Comparison of ENCODE assay signal across 8 cellular contexts in genomic region chr12:92551853-92552397, GRCh38.
DNase-seq lines count a peak whose midpoint lies in the region; ATAC-seq, FAIRE-seq and TF ChIP-seq lines count a peak whose summit lies in the region.

No MANE protein-coding gene starts in this region.

- TF ChIP-seq EP300 in K562 (IDR thresholded peaks at IDR 0.05; ENCODE audit: low read length): 0 out of 2 replicates have a peak, but pooled peaks have one; percentile 15

- H2AFZ ChIP-seq in K562 (ENCODE audit: low read depth, low read length) (no peak overlapping the region), Karpas-422 (ENCODE audit: low read length) (no peak overlapping the region)

- TF ChIP-seq POLR2A in K562 (conservative IDR thresholded peaks at IDR 0.05): no peak

- no peak overlapping the region for H3K9ac ChIP-seq in K562 (ENCODE audit: insufficient read depth in 1 of 2, low read depth in 2 of 2, low read length in 2 of 2)
- H3K9ac ChIP-seq in Karpas-422 (ENCODE audit: low read length): no peak overlapping the region

- H3K4me2 ChIP-seq in K562 (ENCODE audit: insufficient read depth, low read length) (no peak overlapping the region), Karpas-422 (ENCODE audit: low read depth, low read length, poor library complexity, severe bottlenecking) (no peak overlapping the region)

- H3K36me3 ChIP-seq in K562 (ENCODE audit: control insufficient read depth, insufficient read depth, low read length) (no peaks in the 10 kb centered on the region), Karpas-422 (ENCODE audit: insufficient read depth, low read length) (no peaks in the 10 kb centered on the region)

- peaks cover 3 to 18% of the 10 kb centered on the region in 2 experiments; a peak in 4 of 5 replicates for H3K4me1 ChIP-seq in K562 (replicated peaks in 1 of 2; ENCODE audit: control insufficient read depth in 2 of 2, insufficient read depth in 2 of 2, low read length in 2 of 2)
- no peaks in the 10 kb centered on the region for H3K4me1 ChIP-seq in Karpas-422 (ENCODE audit: low read length)

- no peak for TF ChIP-seq CTCF in K562 (IDR thresholded peaks at IDR 0.05 in 2 of 3, conservative IDR thresholded peaks at IDR 0.05 in 1 of 3; ENCODE audit: insufficient read depth in 2 of 3, low read depth in 1 of 3, low read length in 3 of 3)

- H3K27ac ChIP-seq in K562 (ENCODE audit: extremely low read depth, low read depth, low read length) (no peak overlapping the region), Karpas-422 (ENCODE audit: low read length) (no peak overlapping the region)

- ATAC-seq in GM19452 (IDR thresholded peaks at IDR 0.05; ENCODE audit: unreplicated experiment) (peak; percentile 52), HG03439 (IDR thresholded peaks at IDR 0.05; ENCODE audit: unreplicated experiment) (peak; percentile 58), K562 (no peak; the same call in 1 of the 3 replicates)

- DNase-seq in ELR (ENCODE audit: low read depth) (peak; percentile 72), K562 (ENCODE audit: extremely low read depth in 1 of 4, low spot score in 3 of 4) (peak in 1 of 4 experiments; percentile 42), NCI-H2029 treated with DMSO at 0.1 percent for 48 hours (lab: John Stamatoyannopoulos, UW) (no peak), Karpas-422 (no peak)
- peak; percentile 19 to 65 for DNase-seq in stimulated activated CD4-positive, alpha-beta T cell treated with anti-CD3 and anti-CD28 coated beads, Interleukin-4, amount 100 ng/mL, for 48 hours (ENCODE audit: low read depth in 2 of 2)
- DNase-seq in central memory CD4-positive, alpha-beta T cell: no peak

- no peak for TF ChIP-seq RAD21 in K562 (CRISPR knock-in tag; conservative IDR thresholded peaks at IDR 0.05 in 1 of 2, IDR thresholded peaks at IDR 0.05 in 1 of 2)

- H4K20me1 ChIP-seq in K562 (replicated peaks; ENCODE audit: control insufficient read depth, insufficient read depth, low read length): no peaks in the 10 kb centered on the region
- H4K20me1 ChIP-seq in Karpas-422 (ENCODE audit: insufficient read depth, low read depth, low read length): no peaks in the 10 kb centered on the region

- H3K9me3 ChIP-seq in K562 (replicated peaks; ENCODE audit: control insufficient read depth, insufficient read depth, low read depth, low read length): no peaks in the 10 kb centered on the region
- no peaks in the 10 kb centered on the region for H3K9me3 ChIP-seq in Karpas-422 (ENCODE audit: low read length)

- intact Hi-C loops in K562 (cut with micrococcal nuclease): no loop called here

- no peak for FAIRE-seq in K562 (lab: Jason Lieb, UNC)

- in situ Hi-C loops in K562 (cut with MboI): loop anchor here (25.0 kb wide), 1 partner anchor 740 kb away; no protein-coding TSS in a partner anchor

- H3K4me3 ChIP-seq in K562 (no peak overlapping the region), Karpas-422 (ENCODE audit: low read length) (no peak overlapping the region)

- no peaks in the 10 kb centered on the region for H3K9me2 ChIP-seq in Karpas-422 (replicated peaks; ENCODE audit: insufficient read depth, low read length)

- H3K27me3 ChIP-seq in K562 (ENCODE audit: control insufficient read depth in 2 of 2, insufficient read depth in 2 of 2, low read length in 2 of 2): no peaks in the 10 kb centered on the region
- no peaks in the 10 kb centered on the region for H3K27me3 ChIP-seq in Karpas-422 (ENCODE audit: low read length)

- CTCF ChIA-PET in K562 (lab: Yijun Ruan, JAX; ENCODE audit: low intra/inter-chr PET ratio): no interaction called here

- H3K79me2 ChIP-seq in K562 (ENCODE audit: control insufficient read depth, insufficient read depth, low read length): no peaks in the 10 kb centered on the region
- H3K79me2 ChIP-seq in Karpas-422 (ENCODE audit: low read length): no peaks in the 10 kb centered on the region

- no TSS peak for BruUV-seq in K562 (replicated peaks; lab: Mats Ljungman, UMichigan)

- no peaks in the 10 kb centered on the region for H3K9me1 ChIP-seq in K562 (ENCODE audit: control insufficient read depth, insufficient read depth, low read length)

- POLR2A ChIA-PET in K562 (lab: Yijun Ruan, JAX): interaction anchor here (2.6 kb wide), 1 partner anchor 407 kb away, joined by 9 read pairs; the partner anchor contains the start of gene BTG1

TF ChIP-seq in K562, 482 proteins besides CTCF, POLR2A, EP300 and RAD21 (continues in another document):
- no peak for TF ChIP-seq GABPA (tag; conservative IDR thresholded peaks at IDR 0.05; ENCODE audit: low read depth)
- peak; percentile 46; the same call in 1 of the 2 replicates for TF ChIP-seq ZEB2 (IDR thresholded peaks at IDR 0.05)
- TF ChIP-seq ZNF695 (CRISPR knock-in tag; IDR thresholded peaks at IDR 0.05): no peak
- TF ChIP-seq ZNF41 (CRISPR knock-in tag; conservative IDR thresholded peaks at IDR 0.05): no peak
- peak; percentile 52; the same call in 1 of the 2 replicates for TF ChIP-seq C11orf30 (IDR thresholded peaks at IDR 0.05; ENCODE audit: low read depth)
- TF ChIP-seq GMEB1 (CRISPR knock-in tag; IDR thresholded peaks at IDR 0.05): no peak
- peak; percentile 45; the same call in 1 of the 2 replicates for TF ChIP-seq JUN (IDR thresholded peaks at IDR 0.05; ENCODE audit: borderline replicate concordance, low read depth, low read length)
- TF ChIP-seq JUN (CRISPR knock-in tag; IDR thresholded peaks at IDR 0.05; ENCODE audit: borderline replicate concordance): no peak
- TF ChIP-seq CHD4 (IDR thresholded peaks at IDR 0.05; ENCODE audit: insufficient read depth, insufficient replicate concordance, low read depth, low read length, poor library complexity, severe bottlenecking): no peak
- TF ChIP-seq SMARCA4 (IDR thresholded peaks at IDR 0.05): peak; percentile 33; the same call in 1 of the 2 replicates
- TF ChIP-seq RFX1 (IDR thresholded peaks at IDR 0.05): peak; percentile 15; the same call in 1 of the 2 replicates
- TF ChIP-seq USF1 (CRISPR knock-in tag; IDR thresholded peaks at IDR 0.05): no peak
- TF ChIP-seq ZC3H8 (IDR thresholded peaks at IDR 0.05): no peak
- TF ChIP-seq PTTG1 (tag; IDR thresholded peaks at IDR 0.05; ENCODE audit: low read depth): no peak
- TF ChIP-seq ATF7 (IDR thresholded peaks at IDR 0.05): peak; percentile 14; the same call in 1 of the 2 replicates
- 0 out of 4 replicates have a peak, but pooled peaks of 1 of the 2 experiments have one; percentile 17 for TF ChIP-seq MAZ (CRISPR knock-in tag; conservative IDR thresholded peaks at IDR 0.05 in 1 of 2, IDR thresholded peaks at IDR 0.05 in 1 of 2)
- 0 out of 2 replicates have a peak, but pooled peaks have one; percentile 25 for TF ChIP-seq BHLHE40 (IDR thresholded peaks at IDR 0.05; ENCODE audit: low read length)
- TF ChIP-seq MCM3 (IDR thresholded peaks at IDR 0.05): no peak
- peak; percentile 31 for TF ChIP-seq PRDM10 (IDR thresholded peaks at IDR 0.05; ENCODE audit: partially characterized antibody)
- TF ChIP-seq CBFA2T3 (IDR thresholded peaks at IDR 0.05): peak; percentile 37; the same call in 1 of the 2 replicates
- TF ChIP-seq DIDO1 (tag; IDR thresholded peaks at IDR 0.05; ENCODE audit: low read depth): no peak
- TF ChIP-seq ZNF23 (CRISPR knock-in tag; IDR thresholded peaks at IDR 0.05): no peak
- peak; percentile 40; the same call in 1 of the 2 replicates for TF ChIP-seq DPF2 (IDR thresholded peaks at IDR 0.05)

Comparison
In these comparisons a context has a peak if more than half of its experiments do, and no peak if none do; other contexts are left out.
1. DNase-seq: peak in ELR (single experiment) and stimulated activated CD4-positive, alpha-beta T cell treated with anti-CD3 and anti-CD28 coated beads, Interleukin-4, amount 100 ng/mL, for 48 hours (2 of 2); none in NCI-H2029 treated with DMSO at 0.1 percent for 48 hours (single experiment), central memory CD4-positive, alpha-beta T cell (single experiment) and Karpas-422 (single experiment).